Comparison of ENCODE assay signal across 8 cellular contexts in the genomic region with DNA sequence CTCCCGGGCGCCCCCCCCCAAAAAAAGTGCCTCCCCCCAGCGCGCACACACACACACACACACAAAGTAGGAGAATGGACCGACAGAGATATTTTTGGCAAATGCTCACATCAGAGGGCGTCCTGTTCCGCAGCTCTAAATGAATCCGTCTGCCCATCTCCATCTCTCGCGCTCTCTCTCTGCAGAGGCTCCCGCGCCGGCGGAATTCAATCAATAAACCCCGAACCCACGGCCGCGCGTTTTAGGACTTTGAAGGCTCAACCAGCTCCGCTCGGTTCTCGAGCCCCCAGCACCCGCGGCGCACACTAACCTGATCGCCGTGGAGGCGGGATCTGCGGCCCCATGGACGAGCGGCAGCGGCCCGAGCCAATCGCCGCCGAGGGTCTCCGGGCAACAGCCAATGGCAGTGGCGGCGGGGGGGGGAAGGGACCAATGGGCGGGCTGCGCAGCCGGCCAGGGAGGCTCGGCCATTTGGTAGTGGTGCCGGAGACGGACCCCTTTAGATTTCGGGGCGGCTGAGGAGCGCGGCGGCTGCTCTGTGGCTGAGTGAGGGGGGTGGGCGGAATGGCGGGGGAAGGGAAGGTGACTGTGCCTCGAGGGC. TPM values are rescaled to one million over a fixed set of nuclear protein-coding genes. Genes with fewer than 3 reads are reported as not detected.
DNase-seq lines count a peak whose midpoint lies in the region; ATAC-seq and TF ChIP-seq lines count a peak whose summit lies in the region.

Gene ANP32A, minus strand, starts transcription at position 307 of the 601 bp plus-strand sequence. Its CDS starts 144 bp downstream, at position 163.

- POLR2A ChIA-PET in PC-9 (lab: Charles Lee; ENCODE audit: unreplicated experiment), result no interaction called here

- H3K27me3 ChIP-seq in PC-9 (ENCODE audit: insufficient read depth, low read depth) (no peaks in the 10 kb centered on the region), mucosa of stomach (ENCODE audit: control insufficient read depth, insufficient read depth, low read length) (no peaks in the 10 kb centered on the region)

- peaks cover 74% of the 10 kb centered on the region for H3K79me2 ChIP-seq in PC-9 (ENCODE audit: low read depth)

- peak within 1 kb of the TSS; percentile 94 for H3K9ac ChIP-seq in mucosa of stomach (ENCODE audit: low read length)

- H3K9me3 ChIP-seq in PC-9 (ENCODE audit: insufficient read depth, low read depth), result no peaks in the 10 kb centered on the region
- H3K9me3 ChIP-seq in mucosa of stomach (ENCODE audit: control insufficient read depth, low read length), result no peaks in the 10 kb centered on the region

- intact Hi-C loops in PC-9 (cut with micrococcal nuclease; ENCODE audit: unreplicated experiment), result loop anchor here (2.0 kb wide), 1 partner anchor 54 kb away; no protein-coding TSS in a partner anchor

- peaks cover 14% of the 10 kb centered on the region; the same call in 1 of the 2 replicates for H3F3A ChIP-seq in PC-9 (ENCODE audit: insufficient read depth, low read depth)

- TF ChIP-seq EP300 in Ishikawa (IDR thresholded peaks at IDR 0.05; ENCODE audit: borderline replicate concordance), result no peak

- no peak for TF ChIP-seq RAD21 in Ishikawa (IDR thresholded peaks at IDR 0.05; ENCODE audit: low read depth)

- TF ChIP-seq CTCF in PC-9 (conservative IDR thresholded peaks at IDR 0.05) (no peak), epithelial cell of proximal tubule (conservative IDR thresholded peaks at IDR 0.05; ENCODE audit: low read depth, low read length) (no peak)

- ATAC-seq in GM21515 (IDR thresholded peaks at IDR 0.05; ENCODE audit: unreplicated experiment), result peak; percentile 46

- DNase-seq in D341Med (ENCODE audit: low spot score) (peak; percentile 100), PC-9 (peak; percentile 76 to 97), epithelial cell of proximal tubule (ENCODE audit: low read depth) (no peak)
- DNase-seq in activated T-cell treated with anti-CD3 and anti-CD28 coated beads, Interleukin-2, amount 50 U/mL, for 1 hour, result peak; percentile 99
- peak; percentile 95 to 96 for DNase-seq in stimulated activated CD8-positive, alpha-beta memory T cell treated with anti-CD3 and anti-CD28 coated beads, Interleukin-7, amount 100 ng/mL, for 1 hour (ENCODE audit: low read depth in 2 of 2)

- peak within 1 kb of the TSS; percentile 75 for H2AFZ ChIP-seq in PC-9

- H3K9me2 ChIP-seq in PC-9 (ENCODE audit: insufficient read depth), result no peaks in the 10 kb centered on the region

- no peaks in the 10 kb centered on the region for H3K36me3 ChIP-seq in PC-9 (ENCODE audit: low read depth)
- H3K36me3 ChIP-seq in mucosa of stomach (ENCODE audit: control insufficient read depth, insufficient read depth, low read length), result no peaks in the 10 kb centered on the region

- H3K4me1 ChIP-seq in PC-9 (replicated peaks; ENCODE audit: insufficient read depth), result peaks cover 25% of the 10 kb centered on the region
- H3K4me1 ChIP-seq in mucosa of stomach (ENCODE audit: control insufficient read depth, insufficient read depth, low read length), result peaks cover 17% of the 10 kb centered on the region

- peak within 1 kb of the TSS; percentile 76 for H3K4me2 ChIP-seq in PC-9

- CTCF ChIA-PET in PC-9 (lab: Charles Lee), result no interaction called here

- peak within 1 kb of the TSS; percentile 87 for H3K27ac ChIP-seq in PC-9

- peak within 1 kb of the TSS; percentile 89 for H3K4me3 ChIP-seq in PC-9
- peak within 1 kb of the TSS; percentile 94 for H3K4me3 ChIP-seq in epithelial cell of proximal tubule (ENCODE audit: low read depth, low read length)
- H3K4me3 ChIP-seq in mucosa of stomach (ENCODE audit: low read length), result peak within 1 kb of the TSS; percentile 90

- BruUV-seq in PC-9 (replicated peaks; lab: Mats Ljungman, UMichigan), result no TSS peak

- H4K20me1 ChIP-seq in PC-9 (ENCODE audit: insufficient read depth), result peaks cover 11% of the 10 kb centered on the region

TF ChIP-seq in Ishikawa, 13 proteins besides CTCF, POLR2A, EP300 and RAD21:
- TF ChIP-seq YY1 (IDR thresholded peaks at IDR 0.05; ENCODE audit: low read depth) (peak; percentile 40; the same call in 1 of the 2 replicates), USF1 (IDR thresholded peaks at IDR 0.05) (no peak), NFIC (IDR thresholded peaks at IDR 0.05) (no peak), TEAD4 (IDR thresholded peaks at IDR 0.05) (peak; percentile 3; the same call in 1 of the 2 replicates), TAF1 (IDR thresholded peaks at IDR 0.05; ENCODE audit: low read depth) (peak; percentile 74), CEBPB (IDR thresholded peaks at IDR 0.05) (no peak)
TF ChIP-seq in Ishikawa: peak in this region for 3.

RNA-seq across cellular contexts. Expression of gene ANP32A, which starts in this region (rescaled TPM):
- 151 and 182 TPM in 2 replicates for total RNA-seq in PC-9 (2021)
- 65.8 and 99.5 TPM in 2 replicates for total RNA-seq in epithelial cell of proximal tubule
